ENCODE assay signal across 15 cellular contexts in the genomic region with DNA sequence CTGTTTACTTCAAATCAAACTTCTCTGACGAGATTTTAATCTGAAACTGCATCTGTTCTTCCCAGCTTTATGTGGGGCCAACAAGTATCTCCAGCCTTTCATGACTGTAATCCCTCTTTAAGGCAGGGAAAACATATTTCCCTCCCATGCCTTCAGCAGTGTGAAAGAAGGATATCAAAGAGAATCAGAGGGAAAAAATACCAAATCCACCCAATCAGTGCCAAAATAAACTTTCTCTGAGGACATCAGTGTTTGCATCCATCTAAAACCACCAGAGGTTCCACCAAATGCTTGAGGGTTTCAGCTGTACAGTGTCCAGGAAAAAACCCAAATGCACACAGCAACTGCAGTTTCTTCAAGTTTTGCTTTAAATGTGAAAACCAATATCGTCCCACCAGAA. TPM values are rescaled to one million over a fixed set of nuclear protein-coding genes. Genes with fewer than 3 reads are reported as not detected.
DNase-seq lines count a peak whose midpoint lies in the region; ATAC-seq and TF ChIP-seq lines count a peak whose summit lies in the region.
"Had no signal": no experiment of that assay in that cellular context is flagged by ENCODE, and none has a peak within 500 bp of the region (broad histone marks: within the 10 kb centered on the region; RNA-seq: fewer than 3 reads in every experiment).

No MANE protein-coding gene starts in this region.

- H4K20me1 ChIP-seq in BLaER1: 0 out of 2 replicates have a peak, but pooled peaks cover 9% of the 10 kb centered on the region

- H3K36me3 ChIP-seq in BLaER1: peaks cover 28% of the 10 kb centered on the region
- H3K36me3 ChIP-seq in RWPE2 (ENCODE audit: low read depth): peaks cover 46% of the 10 kb centered on the region

- H3K4me1 ChIP-seq in BLaER1: peaks cover 29% of the 10 kb centered on the region
- H3K4me1 ChIP-seq in RWPE2 (ENCODE audit: insufficient read depth, poor library complexity, severe bottlenecking): peaks cover 25% of the 10 kb centered on the region

- no peaks in the 10 kb centered on the region for H3K9me3 ChIP-seq in BLaER1
- H3K9me3 ChIP-seq in RWPE2 (ENCODE audit: severe bottlenecking): no peaks in the 10 kb centered on the region
- H3K9me3 ChIP-seq: body of pancreas had no signal

- no peak for TF ChIP-seq CTCF in RWPE2 (IDR thresholded peaks at IDR 0.05; ENCODE audit: poor library complexity, severe bottlenecking)

- no peaks in the 10 kb centered on the region for H3K27me3 ChIP-seq in BLaER1
- H3K27me3 ChIP-seq in RWPE2 (ENCODE audit: insufficient read depth, poor library complexity, severe bottlenecking): no peaks in the 10 kb centered on the region
- H3K27me3 ChIP-seq: body of pancreas had no signal

- ATAC-seq in RWPE2 (ENCODE audit: low read depth): no peak
- peak; percentile 16 for ATAC-seq in sciatic nerve
- ATAC-seq: body of pancreas; CD8-positive, alpha-beta T cell; natural killer cell treated with Interleukin-12 subunit alpha and Interleukin-12 subunit beta and Interleukin-15 and Interleukin-18, amount 100 ng/mL, for 72 hours had no signal

- H3K4me3 ChIP-seq in BLaER1: no peak overlapping the region
- H3K4me3 ChIP-seq in RWPE2 (ENCODE audit: severe bottlenecking): no peak overlapping the region
- H3K4me3 ChIP-seq: body of pancreas had no signal

- intact Hi-C loops in sciatic nerve (cut with DNase I): no loop called here

- no peak for DNase-seq in RWPE2 (ENCODE audit: low spot score)
- DNase-seq in epidermal melanocyte (ENCODE audit: insufficient read length, low spot score): peak; percentile 26
- DNase-seq in sciatic nerve (ENCODE audit: low spot score): no peak
- DNase-seq in COR-L47 (lab: John Stamatoyannopoulos, UW): no peak
- no peak for DNase-seq in NCI-H526 (lab: John Stamatoyannopoulos, UW)
- DNase-seq in 8988T: no peak
- no peak for DNase-seq in HT-29 (ENCODE audit: low spot score)
- DNase-seq: activated B cell treated with CpG ODN at 0.5 μM for 24 hours; activated T-cell treated with anti-CD3 and anti-CD28 coated beads, Interleukin-2, amount 50 U/mL, for 24 hours; CD8-positive, alpha-beta T cell; NCI-H1417; SIG-M5 had no signal

- H3K27ac ChIP-seq in BLaER1 (no peak overlapping the region), RWPE2 (ENCODE audit: poor library complexity, severe bottlenecking) (peak overlapping the region; percentile 84)
- H3K27ac ChIP-seq: body of pancreas had no signal

- H3K9ac ChIP-seq in BLaER1: no peak overlapping the region

- peak overlapping the region; percentile 35; the same call in 1 of the 2 replicates for H3K4me2 ChIP-seq in BLaER1

RNA-seq across cellular contexts. Expression of a gene that starts 14.5 kb away (rescaled TPM):
- total RNA-seq in sciatic nerve: 44.5 TPM
- 2.5 and 4.1 TPM in 2 replicates for total RNA-seq in HT-29 (2014; rRNA removed; shearing (Covaris generic))

RNA-seq across cellular contexts. Expression of a gene that starts 39.8 kb away (rescaled TPM):
- total RNA-seq in sciatic nerve: 1.5 TPM
- not detected in 2 replicates for total RNA-seq in HT-29 (2014; rRNA removed; shearing (Covaris generic))
- total RNA-seq: activated B cell treated with CpG ODN at 0.5 μM for 24 hours; body of pancreas; CD8-positive, alpha-beta T cell had no signal

RNA-seq across cellular contexts. Expression of a gene that starts 52.8 kb away (rescaled TPM):
- total RNA-seq in sciatic nerve: 6.2 TPM
- 5.8 and 13.9 TPM in 2 replicates for total RNA-seq in HT-29 (2014; rRNA removed; shearing (Covaris generic))
- total RNA-seq: body of pancreas had no signal
